ENCODE assay signal across 23 cellular contexts in the genomic region with DNA sequence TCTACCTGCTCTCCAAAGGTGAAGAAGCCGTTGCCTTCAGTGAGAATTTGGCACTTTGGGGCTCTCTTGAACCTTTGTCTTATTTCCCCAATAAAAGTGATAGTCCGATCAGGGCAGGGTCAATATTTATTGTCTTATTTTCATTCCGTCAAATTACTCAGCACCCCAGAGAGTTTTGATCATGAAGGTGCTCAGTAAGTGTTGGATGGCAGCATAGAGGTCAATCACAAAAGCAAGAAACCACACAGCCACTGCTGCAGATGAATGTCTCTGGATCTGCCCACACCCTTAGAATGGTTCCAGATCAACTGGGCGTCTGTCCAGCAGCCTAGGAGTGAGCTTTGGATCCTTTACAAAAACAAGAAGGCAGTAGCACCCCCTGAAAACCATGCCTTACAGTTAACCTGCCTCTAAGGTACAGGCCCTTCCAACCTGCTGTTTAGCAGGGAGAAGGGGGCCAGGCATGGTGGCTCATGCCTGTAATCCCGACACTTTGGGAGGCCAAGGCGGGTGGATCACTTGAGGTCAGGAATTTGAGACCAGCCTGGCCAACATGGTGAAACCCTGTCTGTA.
DNase-seq lines count a peak whose midpoint lies in the region; ATAC-seq, FAIRE-seq and TF ChIP-seq lines count a peak whose summit lies in the region.
"Had no signal": no experiment of that assay in that cellular context is flagged by ENCODE, and none has a peak within 500 bp of the region (broad histone marks: within the 10 kb centered on the region; RNA-seq: fewer than 3 reads in every experiment).

No MANE protein-coding gene starts in this region.

- H3K9me3 Mint-ChIP-seq in activated naive CD4-positive, alpha-beta T cell treated with anti-CD3 and anti-CD28 coated beads, Interleukin-2, amount 10 ng/mL, durations not matched to agents 7 days and 5 days: no peaks in the 10 kb centered on the region

- H3K27me3 Mint-ChIP-seq in activated naive CD4-positive, alpha-beta T cell treated with anti-CD3 and anti-CD28 coated beads, Interleukin-2, amount 10 ng/mL, durations not matched to agents 7 days and 5 days: peaks cover 3% of the 10 kb centered on the region

- no peak for FAIRE-seq in D721Med (lab: Jason Lieb, UNC)
- FAIRE-seq: A549, GM19239, K562 had no signal

- TF ChIP-seq CTCF in heart left ventricle (IDR thresholded peaks at IDR 0.05) (no peak), right atrium auricular region (IDR thresholded peaks at IDR 0.05) (no peak), ascending aorta (IDR thresholded peaks at IDR 0.05) (no peak), thoracic aorta (IDR thresholded peaks at IDR 0.05) (no peak), D721Med (IDR thresholded peaks at IDR 0.05; ENCODE audit: insufficient read depth, missing control alignments) (no peak)

- no peak overlapping the region for H3K4me3 Mint-ChIP-seq in activated naive CD4-positive, alpha-beta T cell treated with anti-CD3 and anti-CD28 coated beads, Interleukin-2, amount 10 ng/mL, durations not matched to agents 7 days and 5 days

- H3K9me3 ChIP-seq in heart left ventricle: no peaks in the 10 kb centered on the region
- H3K9me3 ChIP-seq in right atrium auricular region: no peaks in the 10 kb centered on the region
- H3K9me3 ChIP-seq in ascending aorta: no peaks in the 10 kb centered on the region
- H3K9me3 ChIP-seq in right cardiac atrium (ENCODE audit: control insufficient read depth, low read length): no peaks in the 10 kb centered on the region
- no peaks in the 10 kb centered on the region for H3K9me3 ChIP-seq in thoracic aorta
- H3K9me3 ChIP-seq: A549, BE2C, Peyer's patch had no signal

- no peaks in the 10 kb centered on the region for H3K27me3 ChIP-seq in heart left ventricle
- no peaks in the 10 kb centered on the region for H3K27me3 ChIP-seq in right atrium auricular region
- no peaks in the 10 kb centered on the region for H3K27me3 ChIP-seq in ascending aorta
- H3K27me3 ChIP-seq in right cardiac atrium (ENCODE audit: control insufficient read depth, insufficient read depth): no peaks in the 10 kb centered on the region
- H3K27me3 ChIP-seq in thoracic aorta (replicated peaks; ENCODE audit: insufficient read depth): no peaks in the 10 kb centered on the region
- H3K27me3 ChIP-seq: BE2C, Peyer's patch had no signal

- CTCF ChIA-PET in activated naive CD4-positive, alpha-beta T cell treated with anti-CD3 and anti-CD28 coated beads, Interleukin-2, amount 10 ng/mL, durations not matched to agents 7 days and 5 days (lab: Charles Lee): no interaction called here

- H3K27ac ChIP-seq in heart left ventricle: peak overlapping the region in 8 of 12 donors; percentile 82 to 100 (median 96)
- H3K27ac ChIP-seq in right atrium auricular region: peak overlapping the region in 1 of 2 donors; percentile 90
- peak overlapping the region; percentile 54 to 97 for H3K27ac ChIP-seq in ascending aorta
- peak overlapping the region; percentile 31 for H3K27ac ChIP-seq in right cardiac atrium (ENCODE audit: low read length)
- H3K27ac ChIP-seq in thoracic aorta: peak overlapping the region; percentile 87 to 97
- H3K27ac ChIP-seq: A549, Peyer's patch, SK-N-MC had no signal

- H3K36me3 ChIP-seq in heart left ventricle (no peaks in the 10 kb centered on the region), right atrium auricular region (no peaks in the 10 kb centered on the region), ascending aorta (no peaks in the 10 kb centered on the region), thoracic aorta (no peaks in the 10 kb centered on the region)
- H3K36me3 ChIP-seq: BE2C, Peyer's patch had no signal

- TF ChIP-seq POLR2A in heart left ventricle (IDR thresholded peaks at IDR 0.05): no peak

- ATAC-seq in heart left ventricle: no peak
- no peak for ATAC-seq in right cardiac atrium
- no peak for ATAC-seq in thoracic aorta (ENCODE audit: insufficient number of reproducible peaks, low FRiP score, low read depth)
- ATAC-seq: A549 had no signal

- DNase-seq in heart left ventricle: no peak
- no peak for DNase-seq in right atrium auricular region (ENCODE audit: low spot score)
- DNase-seq in ascending aorta (ENCODE audit: low spot score in 2 of 2): peak in 1 of 2 donors; percentile 63
- peak in 1 of 3 donors; percentile 66 for DNase-seq in right cardiac atrium
- DNase-seq in thoracic aorta (ENCODE audit: low spot score): no peak
- DNase-seq in D721Med (ENCODE audit: insufficient read length, low spot score): no peak
- DNase-seq in activated naive CD4-positive, alpha-beta T cell treated with anti-CD3 and anti-CD28 coated beads, Interleukin-2, amount 10 ng/mL, durations not matched to agents 7 days and 5 days: no peak
- DNase-seq in SHP77 treated with DMSO at 0.1 percent for 48 hours (lab: John Stamatoyannopoulos, UW): no peak
- DNase-seq: BE2C, EL, GF-D8, NCI-H1092, NCI-H1436, NCI-H187 treated with DMSO at 0.1 percent for 48 hours, NCI-H2227 treated with DMSO at 0.1 percent for 48 hours, NCI-H510A, NCI-H748 treated with DMSO at 0.1 percent for 48 hours, Peyer's patch, SHP77 had no signal

- H3K4me3 ChIP-seq in heart left ventricle (no peak overlapping the region), right atrium auricular region (no peak overlapping the region), ascending aorta (no peak overlapping the region), right cardiac atrium (ENCODE audit: low read length) (no peak overlapping the region), thoracic aorta (no peak overlapping the region)
- H3K4me3 ChIP-seq: A549, K562, Peyer's patch, SK-N-MC had no signal

- peaks cover 0 to 67% (median 32%) of the 10 kb centered on the region in 12 donors for H3K4me1 ChIP-seq in heart left ventricle
- H3K4me1 ChIP-seq in right atrium auricular region: peaks cover 0 to 44% of the 10 kb centered on the region in 2 donors
- peaks cover 20 to 41% of the 10 kb centered on the region in 2 donors for H3K4me1 ChIP-seq in ascending aorta
- peaks cover 4% of the 10 kb centered on the region for H3K4me1 ChIP-seq in right cardiac atrium (ENCODE audit: control insufficient read depth, insufficient read depth, low read length)
- peaks cover 27 to 86% of the 10 kb centered on the region in 2 donors for H3K4me1 ChIP-seq in thoracic aorta (ENCODE audit: control insufficient read depth in 1 of 2, low read depth in 2 of 2)
- H3K4me1 ChIP-seq: A549, BE2C, Peyer's patch had no signal

- WGBS in heart left ventricle, 4 donors: 78 to 90% (median 80%) methylated on average over 6 of the region's 6 CpGs
- 88% methylated on average over 6 of the region's 6 CpGs for WGBS in right cardiac atrium

- H3K4me1 Mint-ChIP-seq in activated naive CD4-positive, alpha-beta T cell treated with anti-CD3 and anti-CD28 coated beads, Interleukin-2, amount 10 ng/mL, durations not matched to agents 7 days and 5 days: no peaks in the 10 kb centered on the region

- no peak overlapping the region for H3K27ac Mint-ChIP-seq in activated naive CD4-positive, alpha-beta T cell treated with anti-CD3 and anti-CD28 coated beads, Interleukin-2, amount 10 ng/mL, durations not matched to agents 7 days and 5 days

- intact Hi-C loops in heart left ventricle (cut with DNase I) (loop anchor here in 7 of 10 donors (5.0 to 10.0 kb wide), 6 partner anchors 36 to 281 kb away; a partner anchor contains a TSS), ascending aorta (cut with DNase I) (loop anchor here (2.0 to 5.0 kb wide), 6 partner anchors 36 to 354 kb away; a partner anchor contains a TSS), right cardiac atrium (cut with DNase I) (no loop called here)

- no peaks in the 10 kb centered on the region for H3K36me3 Mint-ChIP-seq in activated naive CD4-positive, alpha-beta T cell treated with anti-CD3 and anti-CD28 coated beads, Interleukin-2, amount 10 ng/mL, durations not matched to agents 7 days and 5 days

Comparison
In these comparisons a context has a peak if more than half of its experiments do, and no peak if none do; other contexts are left out.
1. intact Hi-C loops: an anchor here in heart left ventricle (5.0 to 10.0 kb wide) and ascending aorta (2.0 to 5.0 kb wide); none called in right cardiac atrium.